In the genomic region with DNA sequence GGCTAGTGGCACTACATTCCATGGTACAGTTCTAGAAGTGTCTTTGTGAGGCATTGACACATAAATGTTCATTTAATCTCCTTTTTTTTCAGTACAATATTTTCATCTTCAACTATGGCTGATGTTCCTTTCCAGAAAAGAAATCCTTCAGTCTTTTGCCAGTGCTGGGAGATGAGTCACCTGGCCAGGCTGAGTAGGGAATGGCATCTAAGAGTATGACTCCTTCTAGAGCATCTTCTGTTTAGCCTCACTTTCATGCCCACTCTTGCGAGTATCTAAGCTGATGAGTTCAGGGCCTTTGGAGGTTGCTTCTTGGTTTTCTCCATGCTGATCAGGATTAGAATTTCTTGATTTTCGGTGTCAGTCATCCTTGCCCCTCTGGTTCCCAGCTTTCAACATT, we compare ENCODE assay signal across 1 cellular context.
TF ChIP-seq lines count a peak whose summit lies in the region.

No MANE protein-coding gene starts in this region.

TF ChIP-seq in WTC11, 78 proteins besides CTCF, POLR2A, EP300 and RAD21 (continued from another document):
- TF ChIP-seq, protein P1, sequence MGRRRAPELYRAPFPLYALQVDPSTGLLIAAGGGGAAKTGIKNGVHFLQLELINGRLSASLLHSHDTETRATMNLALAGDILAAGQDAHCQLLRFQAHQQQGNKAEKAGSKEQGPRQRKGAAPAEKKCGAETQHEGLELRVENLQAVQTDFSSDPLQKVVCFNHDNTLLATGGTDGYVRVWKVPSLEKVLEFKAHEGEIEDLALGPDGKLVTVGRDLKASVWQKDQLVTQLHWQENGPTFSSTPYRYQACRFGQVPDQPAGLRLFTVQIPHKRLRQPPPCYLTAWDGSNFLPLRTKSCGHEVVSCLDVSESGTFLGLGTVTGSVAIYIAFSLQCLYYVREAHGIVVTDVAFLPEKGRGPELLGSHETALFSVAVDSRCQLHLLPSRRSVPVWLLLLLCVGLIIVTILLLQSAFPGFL (CRISPR knock-in tag; IDR thresholded peaks at IDR 0.05; ENCODE audit: borderline replicate concordance) = no peak
- no peak for TF ChIP-seq NFATC4 (CRISPR knock-in tag; IDR thresholded peaks at IDR 0.05)
- no peak for TF ChIP-seq NFYB (CRISPR knock-in tag; conservative IDR thresholded peaks at IDR 0.05; ENCODE audit: low read depth)
- TF ChIP-seq, protein P2, sequence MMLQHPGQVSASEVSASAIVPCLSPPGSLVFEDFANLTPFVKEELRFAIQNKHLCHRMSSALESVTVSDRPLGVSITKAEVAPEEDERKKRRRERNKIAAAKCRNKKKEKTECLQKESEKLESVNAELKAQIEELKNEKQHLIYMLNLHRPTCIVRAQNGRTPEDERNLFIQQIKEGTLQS (CRISPR knock-in tag; conservative IDR thresholded peaks at IDR 0.05) = no peak
- TF ChIP-seq, protein P3, sequence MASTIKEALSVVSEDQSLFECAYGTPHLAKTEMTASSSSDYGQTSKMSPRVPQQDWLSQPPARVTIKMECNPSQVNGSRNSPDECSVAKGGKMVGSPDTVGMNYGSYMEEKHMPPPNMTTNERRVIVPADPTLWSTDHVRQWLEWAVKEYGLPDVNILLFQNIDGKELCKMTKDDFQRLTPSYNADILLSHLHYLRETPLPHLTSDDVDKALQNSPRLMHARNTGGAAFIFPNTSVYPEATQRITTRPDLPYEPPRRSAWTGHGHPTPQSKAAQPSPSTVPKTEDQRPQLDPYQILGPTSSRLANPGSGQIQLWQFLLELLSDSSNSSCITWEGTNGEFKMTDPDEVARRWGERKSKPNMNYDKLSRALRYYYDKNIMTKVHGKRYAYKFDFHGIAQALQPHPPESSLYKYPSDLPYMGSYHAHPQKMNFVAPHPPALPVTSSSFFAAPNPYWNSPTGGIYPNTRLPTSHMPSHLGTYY (CRISPR knock-in tag; IDR thresholded peaks at IDR 0.05) = no peak
